In the genomic region with DNA sequence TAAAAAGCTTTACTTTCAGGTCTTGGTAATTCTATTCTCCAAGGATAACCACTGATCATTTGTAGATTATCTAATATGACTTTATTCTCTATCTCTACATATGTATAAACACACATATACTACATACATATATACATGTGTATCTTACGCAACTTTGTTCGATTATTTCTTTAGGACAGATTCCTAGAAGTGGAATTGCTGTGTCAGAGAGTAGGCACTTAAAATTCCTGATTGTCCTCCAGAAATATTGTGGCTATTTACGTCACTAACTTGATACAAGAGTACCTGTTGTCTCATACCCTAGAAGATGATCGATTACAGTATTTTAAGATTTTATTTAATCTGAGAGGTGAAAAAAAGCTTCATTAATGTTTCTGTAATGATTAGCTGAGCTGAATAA, we compare ENCODE assay signal across 20 cellular contexts. TPM values are rescaled to one million over a fixed set of nuclear protein-coding genes. Genes with fewer than 3 reads are reported as not detected.
A peak's percentile ranks its signal among the peaks of the same experiment; 100 is the strongest.
DNase-seq lines count a peak whose midpoint lies in the region; ATAC-seq, FAIRE-seq and TF ChIP-seq lines count a peak whose summit lies in the region.
"Had no signal": no experiment of that assay in that cellular context is flagged by ENCODE, and none has a peak within 500 bp of the region (broad histone marks: within the 10 kb centered on the region; RNA-seq: fewer than 3 reads in every experiment).

No MANE protein-coding gene starts in this region.

- no peaks in the 10 kb centered on the region for H3K36me3 Mint-ChIP-seq in chondrocyte (ENCODE audit: low read depth)

- peak; percentile 9 for FAIRE-seq in GM12892 (lab: Jason Lieb, UNC)
- FAIRE-seq: GM12891, GM19239 had no signal

- peaks cover 27% of the 10 kb centered on the region for H3K4me1 Mint-ChIP-seq in chondrocyte (ENCODE audit: low read depth)
- H3K4me1 Mint-ChIP-seq: CD4-positive, alpha-beta memory T cell had no signal

- WGBS in heart left ventricle, 4 donors, result 53 to 71% (median 60%) methylated on average over 4 of the region's 4 CpGs
- WGBS in IMR-90 (ENCODE audit: extremely low coverage in 2 of 2, insufficient read length in 1 of 2), 2 experiments, result no CpG with 5 or more reads among the region's 4 CpGs

- no peak overlapping the region for H3K18ac ChIP-seq in IMR-90 (ENCODE audit: low read depth, low read length)

- H3K27ac Mint-ChIP-seq in chondrocyte (ENCODE audit: unreplicated experiment), result peak overlapping the region; percentile 97
- H3K27ac Mint-ChIP-seq: CD4-positive, alpha-beta memory T cell had no signal

- no peak overlapping the region for H3K4me2 ChIP-seq in IMR-90 (ENCODE audit: low read depth, low read length)

- H3K9ac ChIP-seq in IMR-90 (ENCODE audit: low read depth, low read length), result no peak overlapping the region
- H3K9ac ChIP-seq: GM23248 had no signal

- H3K27me3 ChIP-seq in heart left ventricle, result no peaks in the 10 kb centered on the region
- H3K27me3 ChIP-seq in right atrium auricular region, result no peaks in the 10 kb centered on the region
- no peaks in the 10 kb centered on the region for H3K27me3 ChIP-seq in IMR-90 (ENCODE audit: control insufficient read depth, insufficient read depth, low read length)
- H3K27me3 ChIP-seq in effector memory CD4-positive, alpha-beta T cell (replicated peaks; ENCODE audit: control insufficient read depth, insufficient read depth, low read length, poor library complexity, severe bottlenecking), result no peaks in the 10 kb centered on the region

- no peak overlapping the region for H4K5ac ChIP-seq in IMR-90 (ENCODE audit: low read depth, low read length)

- no peak overlapping the region for H2AK5ac ChIP-seq in IMR-90 (ENCODE audit: low read depth, low read length)

- peaks cover 0 to 16% (median 0%) of the 10 kb centered on the region in 12 donors for H3K4me1 ChIP-seq in heart left ventricle
- no peaks in the 10 kb centered on the region for H3K4me1 ChIP-seq in right atrium auricular region
- no peaks in the 10 kb centered on the region for H3K4me1 ChIP-seq in IMR-90 (ENCODE audit: control insufficient read depth, insufficient read depth, low read length)
- no peaks in the 10 kb centered on the region for H3K4me1 ChIP-seq in effector memory CD4-positive, alpha-beta T cell (ENCODE audit: control insufficient read depth, insufficient read depth, low read length, poor library complexity, severe bottlenecking)

- no TSS peak for BruUV-seq in IMR-90 (replicated peaks; lab: Mats Ljungman, UMichigan)

- H3K23ac ChIP-seq in IMR-90 (ENCODE audit: low read depth, low read length), result no peak overlapping the region

- TF ChIP-seq POLR2A in heart left ventricle (IDR thresholded peaks at IDR 0.05), result no peak
- no peak for TF ChIP-seq POLR2A in GM12892 (IDR thresholded peaks at IDR 0.05; ENCODE audit: low read depth, low read length)
- no peak for TF ChIP-seq POLR2A in IMR-90 (IDR thresholded peaks at IDR 0.05; ENCODE audit: low read depth, low read length)

- ATAC-seq in heart left ventricle (peak in 3 of 4 donors; percentile 20 to 38 (median 35)), IMR-90 (ENCODE audit: low read depth) (no peak), GM18907 (IDR thresholded peaks at IDR 0.05; ENCODE audit: unreplicated experiment) (no peak)
- ATAC-seq: HCT116 had no signal

- TF ChIP-seq RAD21 in IMR-90 (IDR thresholded peaks at IDR 0.05; ENCODE audit: low read length), result no peak

- H4K91ac ChIP-seq in IMR-90 (ENCODE audit: insufficient read depth, low read depth, low read length), result no peak overlapping the region

- intact Hi-C loops in heart left ventricle (cut with DNase I) (no loop called here), IMR-90 (cut with micrococcal nuclease) (no loop called here)

- peaks cover 0 to 13% (median 0%) of the 10 kb centered on the region in 12 donors for H3K9me3 ChIP-seq in heart left ventricle
- no peaks in the 10 kb centered on the region for H3K9me3 ChIP-seq in right atrium auricular region
- no peaks in the 10 kb centered on the region for H3K9me3 ChIP-seq in IMR-90 (ENCODE audit: control insufficient read depth, insufficient read depth, low read length)
- no peaks in the 10 kb centered on the region for H3K9me3 ChIP-seq in effector memory CD4-positive, alpha-beta T cell (ENCODE audit: control insufficient read depth, low read length)

- no peak overlapping the region for H4K8ac ChIP-seq in IMR-90 (ENCODE audit: low read depth in 2 of 2, low read length in 2 of 2)

- no peak overlapping the region for H3K14ac ChIP-seq in IMR-90 (replicated peaks; ENCODE audit: low read depth, low read length)

- H3K4me3 Mint-ChIP-seq in chondrocyte (ENCODE audit: unreplicated experiment), result no peak overlapping the region
- H3K4me3 Mint-ChIP-seq: CD4-positive, alpha-beta memory T cell; H9 had no signal

- H2BK15ac ChIP-seq in IMR-90 (ENCODE audit: low read depth, low read length), result no peak overlapping the region

- POLR2A ChIA-PET in IMR-90 (lab: Charles Lee; ENCODE audit: unreplicated experiment), result no interaction called here

- H3K9me1 ChIP-seq in IMR-90 (ENCODE audit: insufficient read depth, low read length), result no peaks in the 10 kb centered on the region

- peak overlapping the region in 4 of 12 donors; percentile 16 to 68 (median 49) for H3K27ac ChIP-seq in heart left ventricle
- H3K27ac ChIP-seq in right atrium auricular region, result no peak overlapping the region
- no peak overlapping the region for H3K27ac ChIP-seq in IMR-90 (ENCODE audit: insufficient read depth, low read length)
- no peak overlapping the region for H3K27ac ChIP-seq in effector memory CD4-positive, alpha-beta T cell (ENCODE audit: insufficient read depth, low read length, poor library complexity, severe bottlenecking)
- H3K27ac ChIP-seq: GM23248 had no signal

- H2BK5ac ChIP-seq in IMR-90 (ENCODE audit: low read depth, low read length, poor library complexity, severe bottlenecking), result no peak overlapping the region

- no peaks in the 10 kb centered on the region for H3K79me1 ChIP-seq in IMR-90 (ENCODE audit: low read depth in 1 of 2, low read length in 2 of 2)

- no peak overlapping the region for H2BK20ac ChIP-seq in IMR-90 (ENCODE audit: low read depth, low read length)

- H3K27me3 Mint-ChIP-seq in chondrocyte (ENCODE audit: low read depth), result no peaks in the 10 kb centered on the region
- H3K27me3 Mint-ChIP-seq: CD4-positive, alpha-beta memory T cell had no signal

- dilution Hi-C loops in IMR-90 (cut with HindIII; ENCODE audit: low sequenced_read_pairs, unreplicated experiment), result no loop called here

- TF ChIP-seq CTCF in heart left ventricle (IDR thresholded peaks at IDR 0.05), result no peak
- TF ChIP-seq CTCF in right atrium auricular region (IDR thresholded peaks at IDR 0.05), result no peak
- TF ChIP-seq CTCF in IMR-90 (conservative IDR thresholded peaks at IDR 0.05; ENCODE audit: low read depth, low read length), result no peak
- no peak for TF ChIP-seq CTCF in chondrocyte (IDR thresholded peaks at IDR 0.05)

- no peak overlapping the region for H2AK9ac ChIP-seq in IMR-90 (replicated peaks; ENCODE audit: low read depth, low read length, poor library complexity)

- no peak overlapping the region for H2BK120ac ChIP-seq in IMR-90 (ENCODE audit: low read depth, low read length)

- H4K20me1 ChIP-seq in IMR-90 (ENCODE audit: insufficient read depth, low read length), result no peaks in the 10 kb centered on the region

- H3K4me3 ChIP-seq in heart left ventricle (no peak overlapping the region), right atrium auricular region (no peak overlapping the region), IMR-90 (ENCODE audit: insufficient read depth, low read depth, low read length) (no peak overlapping the region)
- H3K4me3 ChIP-seq in effector memory CD4-positive, alpha-beta T cell (ENCODE audit: insufficient read depth, low read depth, low read length, poor library complexity, severe bottlenecking), result no peak overlapping the region
- H3K4me3 ChIP-seq: GM23248 had no signal

- H2AFZ ChIP-seq in IMR-90 (replicated peaks; ENCODE audit: low read length, poor library complexity), result no peak overlapping the region

- CTCF ChIA-PET in IMR-90 (lab: Yijun Ruan, JAX), result interaction anchor here (1.4 kb wide), 1 partner anchor 13 kb away, joined by 4 read pairs; no protein-coding TSS in a partner anchor

- DNase-seq in heart left ventricle (no peak), right atrium auricular region (ENCODE audit: low spot score) (no peak), GM12892 (ENCODE audit: insufficient read length) (no peak), IMR-90 (no peak), chondrocyte (ENCODE audit: low spot score) (no peak), NCI-H446 (lab: John Stamatoyannopoulos, UW) (no peak)
- no peak for DNase-seq in effector memory CD4-positive, alpha-beta T cell
- DNase-seq: C1 segment of cervical spinal cord; Calu3; CD4-positive, alpha-beta memory T cell; COR-L47; DMS53; DMS79 treated with DMSO at 0.1 percent for 48 hours; GF-D8; GM23248; H9 had no signal

- H3K36me3 ChIP-seq in heart left ventricle, result peaks cover 0 to 69% (median 16%) of the 10 kb centered on the region in 9 donors
- peaks cover 13% of the 10 kb centered on the region for H3K36me3 ChIP-seq in right atrium auricular region
- H3K36me3 ChIP-seq in IMR-90 (ENCODE audit: control insufficient read depth, insufficient read depth, low read length), result no peaks in the 10 kb centered on the region
- no peaks in the 10 kb centered on the region for H3K36me3 ChIP-seq in effector memory CD4-positive, alpha-beta T cell (ENCODE audit: control insufficient read depth, insufficient read depth, low read length)

- H3K56ac ChIP-seq in IMR-90 (ENCODE audit: extremely low read depth, insufficient read depth, low read length), result no peak overlapping the region

- H3K9me3 Mint-ChIP-seq in chondrocyte (ENCODE audit: low read depth), result peaks cover 3% of the 10 kb centered on the region
- H3K9me3 Mint-ChIP-seq: CD4-positive, alpha-beta memory T cell had no signal

- in situ Hi-C loops in IMR-90 (cut with MboI; ENCODE audit: low sequenced_read_pairs), result no loop called here

- H3K4ac ChIP-seq in IMR-90 (ENCODE audit: low read depth, low read length), result no peak overlapping the region

TF ChIP-seq in IMR-90, 13 proteins besides CTCF, POLR2A, EP300 and RAD21:
- TF ChIP-seq NFE2L2 (IDR thresholded peaks at IDR 0.05; ENCODE audit: low read depth, low read length), result no peak
- TF ChIP-seq CEBPB (IDR thresholded peaks at IDR 0.05; ENCODE audit: low read depth, low read length), result peak; percentile 81

RNA-seq across cellular contexts. Expression of a gene that starts 57.9 kb away (rescaled TPM):
- 10 to 100 TPM; 34.2 to 93.2 (median 66.4) TPM for total RNA-seq in heart left ventricle
- polyA plus RNA-seq in heart left ventricle, result 100 to 1,000 TPM in 1 of 2 donors, 10 to 100 TPM in 1; 41.4 to 106 TPM
- 10 to 100 TPM; 32.0 to 40.1 TPM for total RNA-seq in right atrium auricular region
- 83.9 TPM for polyA plus RNA-seq in GM12892 (2012; ENCODE audit: missing spikeins)
- 101 and 131 TPM in 2 replicates for total RNA-seq in IMR-90 (2012; rRNA removed)
- polyA plus RNA-seq in IMR-90 (2012; rRNA removed), result 113 and 236 TPM in 2 replicates
- polyA plus RNA-seq in IMR-90 (2012; cell fraction: cytosol; rRNA removed), result 27.5 and 118 TPM in 2 replicates
- 15.9 and 60.5 TPM in 2 replicates for polyA plus RNA-seq in IMR-90 (2012; cell fraction: nucleus; rRNA removed; ENCODE audit: low replicate concordance)
- total RNA-seq in chondrocyte, result 95.2 to 117 TPM (median 103 TPM) in 3 replicates

Comparison
In these comparisons a context has a peak if more than half of its experiments do, and no peak if none do; other contexts are left out.
1. ATAC-seq: peak in heart left ventricle (3 of 4); none in IMR-90 (single experiment) and GM18907 (single experiment).